8 cellular contexts compared by ENCODE assay signal in the genomic region with DNA sequence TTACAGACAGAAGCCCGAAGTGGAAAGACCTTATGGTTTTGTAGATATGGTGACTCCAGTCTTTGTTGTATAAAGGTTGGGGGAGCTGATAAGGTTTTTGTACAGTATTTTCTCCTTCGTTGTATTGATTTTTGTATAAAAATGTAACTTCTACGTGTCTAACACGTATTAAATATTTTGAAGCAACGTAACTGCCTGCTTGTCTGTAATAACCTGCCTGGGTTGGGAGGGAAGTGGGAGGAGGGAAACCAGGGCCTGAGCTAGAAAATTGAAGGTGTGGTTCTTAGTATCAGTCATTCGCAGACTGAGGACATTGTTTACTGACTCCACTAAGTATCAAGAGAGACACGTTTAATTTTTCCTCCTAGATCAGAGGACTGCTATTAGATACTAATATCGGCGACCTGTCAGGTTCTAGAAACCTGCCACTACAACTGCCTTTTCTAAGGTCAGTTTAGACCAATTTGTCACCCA. TPM values are rescaled to one million over a fixed set of nuclear protein-coding genes. Genes with fewer than 3 reads are reported as not detected.
DNase-seq lines count a peak whose midpoint lies in the region; ATAC-seq and TF ChIP-seq lines count a peak whose summit lies in the region.

No MANE protein-coding gene starts in this region.

- peak overlapping the region; percentile 88 to 100 for H3K4me3 Mint-ChIP-seq in activated T-cell treated with anti-CD3 and anti-CD28 coated beads, Interleukin-2, amount 50 U/mL, for 72 hours

- peak overlapping the region; percentile 94 for H3K4me3 ChIP-seq in AG04450 (ENCODE audit: low read depth, low read length)
- H3K4me3 ChIP-seq in HUES48 (ENCODE audit: low read depth, low read length): peak overlapping the region; percentile 84
- H3K4me3 ChIP-seq in iPS-15b (ENCODE audit: low read depth, low read length): peak overlapping the region; percentile 69

- H3K36me3 Mint-ChIP-seq in activated T-cell treated with anti-CD3 and anti-CD28 coated beads, Interleukin-2, amount 50 U/mL, for 72 hours (ENCODE audit: insufficient read depth in 2 of 2): peaks cover 24 to 50% of the 10 kb centered on the region in 2 donors

- H3K9ac ChIP-seq in HUES48 (ENCODE audit: low read depth, low read length): no peak overlapping the region
- H3K9ac ChIP-seq in iPS-15b (ENCODE audit: low read depth, low read length): no peak overlapping the region

- POLR2A ChIA-PET in AG04450 (lab: Yijun Ruan, JAX): interaction anchor here (0.6 to 6.5 kb wide), 17 partner anchors 8 to 575 kb away, joined by 3 to 82 read pairs (median 4); partner anchors contain the start of genes MR1 and STX6

- H3K27ac Mint-ChIP-seq in activated T-cell treated with anti-CD3 and anti-CD28 coated beads, Interleukin-2, amount 50 U/mL, for 72 hours: peak overlapping the region; percentile 99

- no peaks in the 10 kb centered on the region; the same call in 1 of the 2 replicates for H3K9me3 ChIP-seq in AG04450 (ENCODE audit: control insufficient read depth, insufficient read depth, low read length)
- no peaks in the 10 kb centered on the region for H3K9me3 ChIP-seq in HUES48 (ENCODE audit: control insufficient read depth, insufficient read depth, low read length)
- H3K9me3 ChIP-seq in iPS-15b (ENCODE audit: control insufficient read depth, insufficient read depth, low read length): no peaks in the 10 kb centered on the region

- no peak for TF ChIP-seq CTCF in AG04450 (IDR thresholded peaks at IDR 0.05; ENCODE audit: low read depth, low read length)

- no peak for DNase-seq in AG04450 (ENCODE audit: low read depth, low spot score)
- peak; percentile 68 to 69 for DNase-seq in activated T-cell treated with anti-CD3 and anti-CD28 coated beads, Interleukin-2, amount 50 U/mL, for 72 hours
- peak; percentile 14 for DNase-seq in stimulated activated CD8-positive, alpha-beta memory T cell treated with anti-CD3 and anti-CD28 coated beads, Interleukin-4, amount 100 ng/mL, for 24 hours (ENCODE audit: low read depth)

- no peak overlapping the region for H3K27ac ChIP-seq in AG04450 (ENCODE audit: low read depth, low read length)
- no peak overlapping the region for H3K27ac ChIP-seq in HUES48 (ENCODE audit: low read depth, low read length)

- H3K36me3 ChIP-seq in HUES48 (ENCODE audit: control insufficient read depth, insufficient read depth, low read length): no peaks in the 10 kb centered on the region
- H3K36me3 ChIP-seq in iPS-15b (ENCODE audit: control insufficient read depth, insufficient read depth, low read length): no peaks in the 10 kb centered on the region

- peak; percentile 20 to 28 for ATAC-seq in activated T-cell treated with anti-CD3 and anti-CD28 coated beads, Interleukin-2, amount 50 U/mL, for 72 hours (replicated peaks in 1 of 2)
- ATAC-seq in HG03469 (IDR thresholded peaks at IDR 0.05; ENCODE audit: unreplicated experiment): no peak
- no peak for ATAC-seq in GM21576 (IDR thresholded peaks at IDR 0.05; ENCODE audit: unreplicated experiment)
- ATAC-seq in HG03196 (IDR thresholded peaks at IDR 0.05; ENCODE audit: unreplicated experiment): no peak

- no peaks in the 10 kb centered on the region for H3K27me3 ChIP-seq in AG04450 (ENCODE audit: control insufficient read depth, insufficient read depth, low read length)
- H3K27me3 ChIP-seq in HUES48 (ENCODE audit: control insufficient read depth, insufficient read depth, low read length): peaks cover 57% of the 10 kb centered on the region
- peaks cover 82% of the 10 kb centered on the region for H3K27me3 ChIP-seq in iPS-15b (ENCODE audit: control insufficient read depth, insufficient read depth, low read length)

- CTCF ChIA-PET in AG04450 (lab: Charles Lee): interaction anchor here (0.6 to 4.0 kb wide), 11 partner anchors 11 to 209 kb away, joined by 3 to 54 read pairs (median 4); no protein-coding TSS in a partner anchor

- no peaks in the 10 kb centered on the region for H3K27me3 Mint-ChIP-seq in activated T-cell treated with anti-CD3 and anti-CD28 coated beads, Interleukin-2, amount 50 U/mL, for 72 hours (ENCODE audit: low read depth)

- no peaks in the 10 kb centered on the region for H3K9me3 Mint-ChIP-seq in activated T-cell treated with anti-CD3 and anti-CD28 coated beads, Interleukin-2, amount 50 U/mL, for 72 hours

- peaks cover 56% of the 10 kb centered on the region for H3K4me1 Mint-ChIP-seq in activated T-cell treated with anti-CD3 and anti-CD28 coated beads, Interleukin-2, amount 50 U/mL, for 72 hours (ENCODE audit: low read depth)

- H3K4me1 ChIP-seq in HUES48 (ENCODE audit: control insufficient read depth, insufficient read depth, low read length) (peaks cover 19% of the 10 kb centered on the region), iPS-15b (ENCODE audit: control insufficient read depth, insufficient read depth, low read length) (peaks cover 4% of the 10 kb centered on the region)

RNA-seq across cellular contexts. Expression of gene IER5, which starts 2.2 kb away (rescaled TPM):
- polyA plus RNA-seq in AG04450 (2011; rRNA removed): 20.4 and 20.7 TPM in 2 replicates
- polyA minus RNA-seq in AG04450 (2011; rRNA and poly(A)+ RNA removed): 26.6 and 31.9 TPM in 2 replicates
- 10 to 100 TPM; 71.8 to 72.2 TPM for total RNA-seq in activated T-cell treated with anti-CD3 and anti-CD28 coated beads, Interleukin-2, amount 50 U/mL, for 72 hours

RNA-seq across cellular contexts. Expression of gene MR1, which starts 56.9 kb away (rescaled TPM):
- polyA plus RNA-seq in AG04450 (2011; rRNA removed): 16.7 and 17.2 TPM in 2 replicates
- polyA minus RNA-seq in AG04450 (2011; rRNA and poly(A)+ RNA removed): 11.0 and 12.4 TPM in 2 replicates
- 10 to 100 TPM; 48.9 to 49.9 TPM for total RNA-seq in activated T-cell treated with anti-CD3 and anti-CD28 coated beads, Interleukin-2, amount 50 U/mL, for 72 hours

Comparison
In these comparisons a context has a peak if more than half of its experiments do, and no peak if none do; other contexts are left out.
1. ATAC-seq: peak in activated T-cell treated with anti-CD3 and anti-CD28 coated beads, Interleukin-2, amount 50 U/mL, for 72 hours (2 of 2); none in HG03469 (single experiment), GM21576 (single experiment) and HG03196 (single experiment).
2. Peak in every context shown above with its lines, with median percentiles within 50 percentile points of each other: H3K4me3 ChIP-seq.